13 cellular contexts compared by ENCODE assay signal in the genomic region with DNA sequence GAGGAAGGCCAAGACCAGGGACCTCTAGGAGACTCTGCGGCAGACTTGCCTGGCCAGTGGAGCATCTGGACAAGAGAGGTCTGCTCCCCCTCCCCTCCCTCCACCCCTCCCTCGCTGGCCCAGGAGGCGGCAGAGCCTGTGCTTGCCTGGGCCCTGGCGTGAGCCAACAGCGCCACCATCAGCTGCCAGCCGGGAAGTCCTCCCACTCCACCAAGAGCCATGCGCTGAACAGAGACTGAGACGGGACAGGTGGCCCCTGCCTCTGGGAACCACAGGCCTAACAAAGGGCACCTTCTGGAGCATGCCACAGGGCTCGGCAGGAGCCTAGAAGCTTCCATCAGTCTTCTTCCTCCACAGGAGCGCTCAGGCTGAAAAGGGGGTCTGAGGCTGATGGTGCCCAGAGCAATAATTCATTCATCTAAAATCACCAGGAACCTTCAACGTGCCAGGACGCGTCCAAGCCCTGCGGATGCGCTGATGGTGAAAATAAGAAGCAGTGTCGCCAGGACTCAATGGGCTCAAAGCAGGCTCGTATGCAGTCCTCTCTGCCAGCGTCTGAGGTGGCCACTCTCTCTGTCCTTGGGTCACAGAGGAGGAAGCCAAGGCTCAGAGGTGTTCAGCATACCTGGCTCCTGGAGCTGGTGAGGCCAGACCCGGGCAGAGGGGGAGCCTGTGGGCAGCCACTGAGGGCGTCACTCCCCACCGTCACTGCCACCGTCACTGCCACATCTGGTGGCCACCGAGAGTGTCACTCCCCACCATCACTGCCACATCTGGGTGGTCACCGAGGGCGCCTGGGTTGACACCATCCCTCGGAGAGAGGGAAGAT.
DNase-seq lines count a peak whose midpoint lies in the region; TF ChIP-seq lines count a peak whose summit lies in the region.
"Had no signal": no experiment of that assay in that cellular context is flagged by ENCODE, and none has a peak within 500 bp of the region (broad histone marks: within the 10 kb centered on the region; RNA-seq: fewer than 3 reads in every experiment).

No MANE protein-coding gene starts in this region.

- no peak overlapping the region for H2AFZ ChIP-seq in hepatocyte

- H3K27me3 ChIP-seq in SJCRH30 (peaks cover 18% of the 10 kb centered on the region; the same call in 1 of the 2 replicates), vagina (no peaks in the 10 kb centered on the region), hepatocyte (no peaks in the 10 kb centered on the region)

- no peak for TF ChIP-seq EP300 in Ishikawa (IDR thresholded peaks at IDR 0.05; ENCODE audit: borderline replicate concordance)

- no peaks in the 10 kb centered on the region for H3K79me2 ChIP-seq in hepatocyte

- TF ChIP-seq CTCF in vagina (IDR thresholded peaks at IDR 0.05) (no peak), hepatocyte (IDR thresholded peaks at IDR 0.05; ENCODE audit: poor library complexity) (no peak)

- intact Hi-C loops in vagina (cut with DNase I), result no loop called here

- peak; percentile 85 for TF ChIP-seq RAD21 in Ishikawa (IDR thresholded peaks at IDR 0.05; ENCODE audit: low read depth)

- H3K4me3 ChIP-seq in SJCRH30 (no peak overlapping the region), vagina (no peak overlapping the region), hepatocyte (no peak overlapping the region)
- H3K4me3 ChIP-seq: skin epidermis, tibial artery had no signal

- no peaks in the 10 kb centered on the region for H4K20me1 ChIP-seq in hepatocyte (ENCODE audit: insufficient read depth, poor library complexity, severe bottlenecking)

- WGBS in hepatocyte (ENCODE audit: low lambda C conversion rate, missing lambda C conversion rate), result 58% methylated on average over 26 of the region's 26 CpGs

- no peaks in the 10 kb centered on the region for H3K36me3 ChIP-seq in SJCRH30
- no peaks in the 10 kb centered on the region for H3K36me3 ChIP-seq in vagina
- H3K36me3 ChIP-seq in hepatocyte (replicated peaks; ENCODE audit: insufficient read depth, low read depth), result no peaks in the 10 kb centered on the region
- H3K36me3 ChIP-seq: tibial artery had no signal

- DNase-seq in DMS153 (lab: John Stamatoyannopoulos, UW) (peak; percentile 35), DMS153 treated with DMSO at 0.1 percent for 48 hours (lab: John Stamatoyannopoulos, UW; ENCODE audit: unreplicated experiment) (no peak), SJCRH30 (peak; percentile 27 to 31), left kidney (ENCODE audit: low read depth, low spot score) (peak; percentile 49), vagina (ENCODE audit: extremely low spot score in 2 of 2) (no peak), hepatocyte (ENCODE audit: low spot score) (no peak)
- DNase-seq in stimulated activated CD4-positive, alpha-beta T cell treated with anti-CD3 and anti-CD28 coated beads, Interleukin-4, amount 100 ng/mL, for 24 hours, result no peak
- DNase-seq: DMS79 treated with DMSO at 0.1 percent for 48 hours; left colon; naive thymus-derived CD8-positive, alpha-beta T cell; tibial artery had no signal

- no peak overlapping the region for H3K27ac ChIP-seq in SJCRH30
- H3K27ac ChIP-seq in vagina, result no peak overlapping the region
- no peak overlapping the region for H3K27ac ChIP-seq in hepatocyte
- H3K27ac ChIP-seq: skin epidermis, tibial artery had no signal

- no peak for TF ChIP-seq POLR2A in vagina (IDR thresholded peaks at IDR 0.05)

- no peaks in the 10 kb centered on the region for H3K9me2 ChIP-seq in hepatocyte (replicated peaks; ENCODE audit: insufficient read depth)

- no peaks in the 10 kb centered on the region for H3K4me1 ChIP-seq in SJCRH30
- no peaks in the 10 kb centered on the region for H3K4me1 ChIP-seq in vagina
- H3K4me1 ChIP-seq in hepatocyte (ENCODE audit: insufficient read depth), result no peaks in the 10 kb centered on the region
- H3K4me1 ChIP-seq: tibial artery had no signal

- H3K4me2 ChIP-seq in hepatocyte, result no peak overlapping the region

- H3K9me3 ChIP-seq in SJCRH30 (replicated peaks) (no peaks in the 10 kb centered on the region), vagina (no peaks in the 10 kb centered on the region), hepatocyte (ENCODE audit: low read depth) (no peaks in the 10 kb centered on the region)
- H3K9me3 ChIP-seq: tibial artery had no signal

TF ChIP-seq in Ishikawa, 13 proteins besides CTCF, POLR2A, EP300 and RAD21:
- TF ChIP-seq EGR1 (IDR thresholded peaks at IDR 0.05), result no peak
- TF ChIP-seq YY1 (IDR thresholded peaks at IDR 0.05; ENCODE audit: low read depth), result no peak
- TF ChIP-seq, protein P1, sequence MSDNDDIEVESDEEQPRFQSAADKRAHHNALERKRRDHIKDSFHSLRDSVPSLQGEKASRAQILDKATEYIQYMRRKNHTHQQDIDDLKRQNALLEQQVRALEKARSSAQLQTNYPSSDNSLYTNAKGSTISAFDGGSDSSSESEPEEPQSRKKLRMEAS (IDR thresholded peaks at IDR 0.05), result no peak
- TF ChIP-seq, protein P2, sequence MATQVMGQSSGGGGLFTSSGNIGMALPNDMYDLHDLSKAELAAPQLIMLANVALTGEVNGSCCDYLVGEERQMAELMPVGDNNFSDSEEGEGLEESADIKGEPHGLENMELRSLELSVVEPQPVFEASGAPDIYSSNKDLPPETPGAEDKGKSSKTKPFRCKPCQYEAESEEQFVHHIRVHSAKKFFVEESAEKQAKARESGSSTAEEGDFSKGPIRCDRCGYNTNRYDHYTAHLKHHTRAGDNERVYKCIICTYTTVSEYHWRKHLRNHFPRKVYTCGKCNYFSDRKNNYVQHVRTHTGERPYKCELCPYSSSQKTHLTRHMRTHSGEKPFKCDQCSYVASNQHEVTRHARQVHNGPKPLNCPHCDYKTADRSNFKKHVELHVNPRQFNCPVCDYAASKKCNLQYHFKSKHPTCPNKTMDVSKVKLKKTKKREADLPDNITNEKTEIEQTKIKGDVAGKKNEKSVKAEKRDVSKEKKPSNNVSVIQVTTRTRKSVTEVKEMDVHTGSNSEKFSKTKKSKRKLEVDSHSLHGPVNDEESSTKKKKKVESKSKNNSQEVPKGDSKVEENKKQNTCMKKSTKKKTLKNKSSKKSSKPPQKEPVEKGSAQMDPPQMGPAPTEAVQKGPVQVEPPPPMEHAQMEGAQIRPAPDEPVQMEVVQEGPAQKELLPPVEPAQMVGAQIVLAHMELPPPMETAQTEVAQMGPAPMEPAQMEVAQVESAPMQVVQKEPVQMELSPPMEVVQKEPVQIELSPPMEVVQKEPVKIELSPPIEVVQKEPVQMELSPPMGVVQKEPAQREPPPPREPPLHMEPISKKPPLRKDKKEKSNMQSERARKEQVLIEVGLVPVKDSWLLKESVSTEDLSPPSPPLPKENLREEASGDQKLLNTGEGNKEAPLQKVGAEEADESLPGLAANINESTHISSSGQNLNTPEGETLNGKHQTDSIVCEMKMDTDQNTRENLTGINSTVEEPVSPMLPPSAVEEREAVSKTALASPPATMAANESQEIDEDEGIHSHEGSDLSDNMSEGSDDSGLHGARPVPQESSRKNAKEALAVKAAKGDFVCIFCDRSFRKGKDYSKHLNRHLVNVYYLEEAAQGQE (IDR thresholded peaks at IDR 0.05; ENCODE audit: low read depth), result no peak
- TF ChIP-seq CREB1 (IDR thresholded peaks at IDR 0.05; ENCODE audit: low read depth), result no peak
- TF ChIP-seq CEBPB (IDR thresholded peaks at IDR 0.05), result no peak

Comparison
In these comparisons a context has a peak if more than half of its experiments do, and no peak if none do; other contexts are left out.
1. DNase-seq: peak in DMS153 (single experiment), SJCRH30 (2 of 2) and left kidney (single experiment); none in DMS153 treated with DMSO at 0.1 percent for 48 hours (single experiment), vagina (0 of 2), stimulated activated CD4-positive, alpha-beta T cell treated with anti-CD3 and anti-CD28 coated beads, Interleukin-4, amount 100 ng/mL, for 24 hours (single experiment) and hepatocyte (single experiment).